1 cellular context compared by ENCODE assay signal in the genomic region with DNA sequence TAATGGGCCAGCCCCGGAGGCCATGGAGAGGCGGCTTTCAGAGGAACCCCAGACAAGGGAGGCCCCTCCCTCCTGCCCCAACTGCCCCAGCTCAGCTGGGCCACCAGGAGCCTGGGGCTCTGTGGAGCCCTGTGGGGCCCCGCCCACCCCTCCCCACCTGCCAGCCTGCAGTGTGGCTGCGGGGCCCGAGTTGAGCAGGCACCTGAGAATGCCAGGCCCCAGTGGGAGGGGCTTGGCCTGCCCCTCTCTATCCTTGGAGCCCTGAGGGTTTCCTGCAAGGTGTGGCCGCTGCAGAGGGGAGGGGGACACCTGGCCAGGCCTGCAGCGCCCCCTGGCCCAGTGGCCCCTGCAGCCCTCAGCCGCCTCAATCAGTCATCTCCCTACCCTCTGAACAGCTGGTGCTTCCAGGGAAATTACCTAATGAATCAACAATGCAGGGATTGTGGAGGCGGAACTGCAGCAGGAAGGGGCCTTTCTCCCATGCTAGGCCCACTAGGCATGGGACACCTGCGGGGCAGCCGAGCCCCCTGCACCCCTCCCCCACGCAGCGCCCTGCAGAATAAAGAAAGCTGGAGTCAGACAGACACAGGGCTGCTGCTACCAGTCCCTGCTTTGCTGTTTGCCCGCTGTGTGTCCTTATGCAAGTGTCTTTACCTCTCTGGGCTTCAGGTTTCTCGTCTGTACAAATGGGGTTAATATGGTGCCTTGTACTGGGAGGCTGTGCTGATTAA.
A peak's percentile ranks its signal among the peaks of the same experiment; 100 is the strongest.
TF ChIP-seq lines count a peak whose summit lies in the region.

No MANE protein-coding gene starts in this region.

TF ChIP-seq in H1, 55 proteins besides CTCF, POLR2A, EP300 and RAD21:
- TF ChIP-seq EGR1 (IDR thresholded peaks at IDR 0.05; ENCODE audit: borderline replicate concordance, low read depth, low read length), result peak; percentile 70
- TF ChIP-seq TEAD4 (IDR thresholded peaks at IDR 0.05; ENCODE audit: low read depth, low read length), result peak; percentile 75
- peak; percentile 34; the same call in 1 of the 2 replicates for TF ChIP-seq CREB1 (IDR thresholded peaks at IDR 0.05)
- TF ChIP-seq SP4 (IDR thresholded peaks at IDR 0.05; ENCODE audit: low read length), result peak; percentile 68; the same call in 1 of the 2 replicates
- no peak for TF ChIP-seq ASH2L (IDR thresholded peaks at IDR 0.05; ENCODE audit: low read length)
- TF ChIP-seq ZNF274 (IDR thresholded peaks at IDR 0.05; ENCODE audit: borderline replicate concordance, extremely low read depth, low read length), result no peak
- TF ChIP-seq CBX5 (IDR thresholded peaks at IDR 0.05; ENCODE audit: low read depth, low read length), result no peak
- TF ChIP-seq JUND (IDR thresholded peaks at IDR 0.05; ENCODE audit: low read length), result peak; percentile 93
- TF ChIP-seq, protein P1, sequence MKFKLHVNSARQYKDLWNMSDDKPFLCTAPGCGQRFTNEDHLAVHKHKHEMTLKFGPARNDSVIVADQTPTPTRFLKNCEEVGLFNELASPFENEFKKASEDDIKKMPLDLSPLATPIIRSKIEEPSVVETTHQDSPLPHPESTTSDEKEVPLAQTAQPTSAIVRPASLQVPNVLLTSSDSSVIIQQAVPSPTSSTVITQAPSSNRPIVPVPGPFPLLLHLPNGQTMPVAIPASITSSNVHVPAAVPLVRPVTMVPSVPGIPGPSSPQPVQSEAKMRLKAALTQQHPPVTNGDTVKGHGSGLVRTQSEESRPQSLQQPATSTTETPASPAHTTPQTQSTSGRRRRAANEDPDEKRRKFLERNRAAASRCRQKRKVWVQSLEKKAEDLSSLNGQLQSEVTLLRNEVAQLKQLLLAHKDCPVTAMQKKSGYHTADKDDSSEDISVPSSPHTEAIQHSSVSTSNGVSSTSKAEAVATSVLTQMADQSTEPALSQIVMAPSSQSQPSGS (IDR thresholded peaks at IDR 0.05; ENCODE audit: low read length), result peak; percentile 95
- no peak for TF ChIP-seq KDM5A (IDR thresholded peaks at IDR 0.05; ENCODE audit: low read length)
- TF ChIP-seq, protein P2, sequence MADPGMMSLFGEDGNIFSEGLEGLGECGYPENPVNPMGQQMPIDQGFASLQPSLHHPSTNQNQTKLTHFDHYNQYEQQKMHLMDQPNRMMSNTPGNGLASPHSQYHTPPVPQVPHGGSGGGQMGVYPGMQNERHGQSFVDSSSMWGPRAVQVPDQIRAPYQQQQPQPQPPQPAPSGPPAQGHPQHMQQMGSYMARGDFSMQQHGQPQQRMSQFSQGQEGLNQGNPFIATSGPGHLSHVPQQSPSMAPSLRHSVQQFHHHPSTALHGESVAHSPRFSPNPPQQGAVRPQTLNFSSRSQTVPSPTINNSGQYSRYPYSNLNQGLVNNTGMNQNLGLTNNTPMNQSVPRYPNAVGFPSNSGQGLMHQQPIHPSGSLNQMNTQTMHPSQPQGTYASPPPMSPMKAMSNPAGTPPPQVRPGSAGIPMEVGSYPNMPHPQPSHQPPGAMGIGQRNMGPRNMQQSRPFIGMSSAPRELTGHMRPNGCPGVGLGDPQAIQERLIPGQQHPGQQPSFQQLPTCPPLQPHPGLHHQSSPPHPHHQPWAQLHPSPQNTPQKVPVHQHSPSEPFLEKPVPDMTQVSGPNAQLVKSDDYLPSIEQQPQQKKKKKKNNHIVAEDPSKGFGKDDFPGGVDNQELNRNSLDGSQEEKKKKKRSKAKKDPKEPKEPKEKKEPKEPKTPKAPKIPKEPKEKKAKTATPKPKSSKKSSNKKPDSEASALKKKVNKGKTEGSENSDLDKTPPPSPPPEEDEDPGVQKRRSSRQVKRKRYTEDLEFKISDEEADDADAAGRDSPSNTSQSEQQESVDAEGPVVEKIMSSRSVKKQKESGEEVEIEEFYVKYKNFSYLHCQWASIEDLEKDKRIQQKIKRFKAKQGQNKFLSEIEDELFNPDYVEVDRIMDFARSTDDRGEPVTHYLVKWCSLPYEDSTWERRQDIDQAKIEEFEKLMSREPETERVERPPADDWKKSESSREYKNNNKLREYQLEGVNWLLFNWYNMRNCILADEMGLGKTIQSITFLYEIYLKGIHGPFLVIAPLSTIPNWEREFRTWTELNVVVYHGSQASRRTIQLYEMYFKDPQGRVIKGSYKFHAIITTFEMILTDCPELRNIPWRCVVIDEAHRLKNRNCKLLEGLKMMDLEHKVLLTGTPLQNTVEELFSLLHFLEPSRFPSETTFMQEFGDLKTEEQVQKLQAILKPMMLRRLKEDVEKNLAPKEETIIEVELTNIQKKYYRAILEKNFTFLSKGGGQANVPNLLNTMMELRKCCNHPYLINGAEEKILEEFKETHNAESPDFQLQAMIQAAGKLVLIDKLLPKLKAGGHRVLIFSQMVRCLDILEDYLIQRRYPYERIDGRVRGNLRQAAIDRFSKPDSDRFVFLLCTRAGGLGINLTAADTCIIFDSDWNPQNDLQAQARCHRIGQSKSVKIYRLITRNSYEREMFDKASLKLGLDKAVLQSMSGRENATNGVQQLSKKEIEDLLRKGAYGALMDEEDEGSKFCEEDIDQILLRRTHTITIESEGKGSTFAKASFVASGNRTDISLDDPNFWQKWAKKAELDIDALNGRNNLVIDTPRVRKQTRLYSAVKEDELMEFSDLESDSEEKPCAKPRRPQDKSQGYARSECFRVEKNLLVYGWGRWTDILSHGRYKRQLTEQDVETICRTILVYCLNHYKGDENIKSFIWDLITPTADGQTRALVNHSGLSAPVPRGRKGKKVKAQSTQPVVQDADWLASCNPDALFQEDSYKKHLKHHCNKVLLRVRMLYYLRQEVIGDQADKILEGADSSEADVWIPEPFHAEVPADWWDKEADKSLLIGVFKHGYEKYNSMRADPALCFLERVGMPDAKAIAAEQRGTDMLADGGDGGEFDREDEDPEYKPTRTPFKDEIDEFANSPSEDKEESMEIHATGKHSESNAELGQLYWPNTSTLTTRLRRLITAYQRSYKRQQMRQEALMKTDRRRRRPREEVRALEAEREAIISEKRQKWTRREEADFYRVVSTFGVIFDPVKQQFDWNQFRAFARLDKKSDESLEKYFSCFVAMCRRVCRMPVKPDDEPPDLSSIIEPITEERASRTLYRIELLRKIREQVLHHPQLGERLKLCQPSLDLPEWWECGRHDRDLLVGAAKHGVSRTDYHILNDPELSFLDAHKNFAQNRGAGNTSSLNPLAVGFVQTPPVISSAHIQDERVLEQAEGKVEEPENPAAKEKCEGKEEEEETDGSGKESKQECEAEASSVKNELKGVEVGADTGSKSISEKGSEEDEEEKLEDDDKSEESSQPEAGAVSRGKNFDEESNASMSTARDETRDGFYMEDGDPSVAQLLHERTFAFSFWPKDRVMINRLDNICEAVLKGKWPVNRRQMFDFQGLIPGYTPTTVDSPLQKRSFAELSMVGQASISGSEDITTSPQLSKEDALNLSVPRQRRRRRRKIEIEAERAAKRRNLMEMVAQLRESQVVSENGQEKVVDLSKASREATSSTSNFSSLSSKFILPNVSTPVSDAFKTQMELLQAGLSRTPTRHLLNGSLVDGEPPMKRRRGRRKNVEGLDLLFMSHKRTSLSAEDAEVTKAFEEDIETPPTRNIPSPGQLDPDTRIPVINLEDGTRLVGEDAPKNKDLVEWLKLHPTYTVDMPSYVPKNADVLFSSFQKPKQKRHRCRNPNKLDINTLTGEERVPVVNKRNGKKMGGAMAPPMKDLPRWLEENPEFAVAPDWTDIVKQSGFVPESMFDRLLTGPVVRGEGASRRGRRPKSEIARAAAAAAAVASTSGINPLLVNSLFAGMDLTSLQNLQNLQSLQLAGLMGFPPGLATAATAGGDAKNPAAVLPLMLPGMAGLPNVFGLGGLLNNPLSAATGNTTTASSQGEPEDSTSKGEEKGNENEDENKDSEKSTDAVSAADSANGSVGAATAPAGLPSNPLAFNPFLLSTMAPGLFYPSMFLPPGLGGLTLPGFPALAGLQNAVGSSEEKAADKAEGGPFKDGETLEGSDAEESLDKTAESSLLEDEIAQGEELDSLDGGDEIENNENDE (IDR thresholded peaks at IDR 0.05; ENCODE audit: insufficient replicate concordance, low read length), result no peak
- TF ChIP-seq SUZ12 (IDR thresholded peaks at IDR 0.05; ENCODE audit: low read length), result no peak
- TF ChIP-seq YY1 (IDR thresholded peaks at IDR 0.05; ENCODE audit: low read depth, low read length), result no peak
- no peak for TF ChIP-seq SIRT6 (IDR thresholded peaks at IDR 0.05; ENCODE audit: low read length)
- peak; percentile 95 for TF ChIP-seq JUN (IDR thresholded peaks at IDR 0.05; ENCODE audit: low read depth, low read length)
- TF ChIP-seq SIN3A (conservative IDR thresholded peaks at IDR 0.05 in 1 of 2, IDR thresholded peaks at IDR 0.05 in 1 of 2; ENCODE audit: low read depth in 1 of 2, low read length in 2 of 2), result 0 out of 4 replicates have a peak, but pooled peaks of 1 of the 2 experiments have one; percentile 80
- TF ChIP-seq SAP30 (IDR thresholded peaks at IDR 0.05; ENCODE audit: insufficient read depth, insufficient replicate concordance, low read length), result no peak
- TF ChIP-seq, protein P3, sequence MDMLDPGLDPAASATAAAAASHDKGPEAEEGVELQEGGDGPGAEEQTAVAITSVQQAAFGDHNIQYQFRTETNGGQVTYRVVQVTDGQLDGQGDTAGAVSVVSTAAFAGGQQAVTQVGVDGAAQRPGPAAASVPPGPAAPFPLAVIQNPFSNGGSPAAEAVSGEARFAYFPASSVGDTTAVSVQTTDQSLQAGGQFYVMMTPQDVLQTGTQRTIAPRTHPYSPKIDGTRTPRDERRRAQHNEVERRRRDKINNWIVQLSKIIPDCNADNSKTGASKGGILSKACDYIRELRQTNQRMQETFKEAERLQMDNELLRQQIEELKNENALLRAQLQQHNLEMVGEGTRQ (IDR thresholded peaks at IDR 0.05; ENCODE audit: low read length), result no peak
- peak; percentile 70; the same call in 1 of the 2 replicates for TF ChIP-seq BACH1 (IDR thresholded peaks at IDR 0.05; ENCODE audit: low read length)
- peak; percentile 96; the same call in 1 of the 2 replicates for TF ChIP-seq KDM1A (IDR thresholded peaks at IDR 0.05; ENCODE audit: borderline replicate concordance, low read length)
- peak; percentile 88; the same call in 1 of the 2 replicates for TF ChIP-seq TCF12 (IDR thresholded peaks at IDR 0.05; ENCODE audit: low read depth, low read length)
- peak; percentile 68 to 85; a peak in 2 of 4 replicates for TF ChIP-seq HDAC2 (IDR thresholded peaks at IDR 0.05; ENCODE audit: borderline replicate concordance in 1 of 2, low read depth in 2 of 2, low read length in 2 of 2)
- TF ChIP-seq, protein P4, sequence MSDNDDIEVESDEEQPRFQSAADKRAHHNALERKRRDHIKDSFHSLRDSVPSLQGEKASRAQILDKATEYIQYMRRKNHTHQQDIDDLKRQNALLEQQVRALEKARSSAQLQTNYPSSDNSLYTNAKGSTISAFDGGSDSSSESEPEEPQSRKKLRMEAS (IDR thresholded peaks at IDR 0.05), result 0 out of 2 replicates have a peak, but pooled peaks have one; percentile 6
- TF ChIP-seq FOSL1 (IDR thresholded peaks at IDR 0.05; ENCODE audit: insufficient read depth, low read depth, low read length), result no peak
- TF ChIP-seq BRCA1 (IDR thresholded peaks at IDR 0.05; ENCODE audit: low read depth, low read length), result no peak
- TF ChIP-seq CBX8 (IDR thresholded peaks at IDR 0.05; ENCODE audit: borderline replicate concordance, low read depth, low read length), result no peak
